13 cellular contexts compared by ENCODE assay signal in the genomic region with DNA sequence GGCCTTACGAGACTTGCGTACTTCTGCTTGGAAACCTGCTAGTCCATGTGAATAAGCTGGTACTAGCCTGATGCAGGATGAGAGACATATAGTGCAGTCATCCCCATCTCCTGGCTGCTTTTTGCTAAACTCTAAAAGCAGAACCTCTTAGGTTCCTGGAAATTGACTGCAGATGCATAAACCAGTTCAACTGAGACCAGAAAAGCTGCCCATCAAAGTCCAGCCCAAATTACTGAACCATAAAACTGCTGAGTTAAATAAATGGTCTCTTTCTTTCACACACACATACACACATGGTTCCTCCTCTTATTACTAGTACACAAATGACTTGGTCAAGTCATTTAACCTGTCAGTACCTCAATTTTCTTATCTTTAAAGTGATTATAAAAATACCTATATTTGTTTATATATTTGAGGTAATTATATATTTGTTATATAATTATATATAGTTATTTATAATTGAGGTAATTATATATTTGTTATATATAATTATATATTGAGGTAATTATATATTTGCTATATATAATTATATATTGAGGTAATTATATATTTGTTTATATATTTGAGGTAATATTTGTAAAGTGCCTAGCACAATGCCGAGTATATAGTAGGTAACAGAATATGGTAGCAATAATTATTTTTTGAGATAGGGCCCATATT. TPM values are rescaled to one million over a fixed set of nuclear protein-coding genes. Genes with fewer than 3 reads are reported as not detected.
A peak's percentile ranks its signal among the peaks of the same experiment; 100 is the strongest.
DNase-seq lines count a peak whose midpoint lies in the region; ATAC-seq, FAIRE-seq and TF ChIP-seq lines count a peak whose summit lies in the region.
"Had no signal": no experiment of that assay in that cellular context is flagged by ENCODE, and none has a peak within 500 bp of the region (broad histone marks: within the 10 kb centered on the region; RNA-seq: fewer than 3 reads in every experiment).

No MANE protein-coding gene starts in this region.

- intact Hi-C loops in transverse colon (cut with DNase I; ENCODE audit: low total_unique reads) = no loop called here

- peaks cover 0 to 4% (median 0%) of the 10 kb centered on the region in 4 donors for H3K4me1 ChIP-seq in transverse colon
- H3K4me1 ChIP-seq: BE2C had no signal

- DNase-seq in GM12891 (ENCODE audit: insufficient read length, low spot score) = no peak
- no peak for DNase-seq in transverse colon
- DNase-seq in Kasumi-1 (lab: John Stamatoyannopoulos, UW) = no peak
- DNase-seq in DMS 273 (lab: John Stamatoyannopoulos, UW; ENCODE audit: unreplicated experiment) = no peak
- DNase-seq: activated CD4-positive, alpha-beta T cell treated with anti-CD3 and anti-CD28 coated beads, Interleukin-2, amount 10 ng/mL, durations not matched to agents 7 days and 5 days; BE2C; caudate nucleus; MG63; SK-N-SH had no signal

- H3K9me3 ChIP-seq in transverse colon = no peaks in the 10 kb centered on the region
- H3K9me3 ChIP-seq: BE2C, SK-N-SH had no signal

- H3K27me3 ChIP-seq in transverse colon = no peaks in the 10 kb centered on the region
- H3K27me3 ChIP-seq: BE2C, MG63 had no signal

- 81 to 91% methylated on average over 3 of the region's 3 CpGs for WGBS in transverse colon (ENCODE audit: low coverage in 1 of 2), 2 donors

- TF ChIP-seq EP300 in transverse colon (IDR thresholded peaks at IDR 0.05; ENCODE audit: low read depth) = no peak

- in situ Hi-C loops in transverse colon (cut with MboI; ENCODE audit: low pct_ligation_motif_present in 1 of 4, low pct_unique_long_range_greater_than_20kb in 1 of 4, low sequenced_read_pairs in 3 of 4) = no loop called here

- FAIRE-seq in GM12891 (lab: Jason Lieb, UNC) (peak; percentile 64), endometrium (lab: Jason Lieb, UNC) (peak; percentile 53)

- TF ChIP-seq POLR2A in GM12891 (IDR thresholded peaks at IDR 0.05; ENCODE audit: low read depth, low read length) = no peak
- no peak for TF ChIP-seq POLR2A in transverse colon (IDR thresholded peaks at IDR 0.05)

- peak; percentile 79 for ATAC-seq in GM21360 (IDR thresholded peaks at IDR 0.05; ENCODE audit: unreplicated experiment)
- ATAC-seq in HG03442 (IDR thresholded peaks at IDR 0.05; ENCODE audit: unreplicated experiment) = peak; percentile 61
- no peak for ATAC-seq in HG03097 (IDR thresholded peaks at IDR 0.05; ENCODE audit: low FRiP score, unreplicated experiment)

- H3K4me3 ChIP-seq in transverse colon = no peak overlapping the region
- H3K4me3 ChIP-seq: MG63 had no signal

- no peak overlapping the region for H3K27ac ChIP-seq in transverse colon

- TF ChIP-seq CTCF in transverse colon (IDR thresholded peaks at IDR 0.05) = no peak

- H3K36me3 ChIP-seq in transverse colon = no peaks in the 10 kb centered on the region
- H3K36me3 ChIP-seq: BE2C, MG63 had no signal

TF ChIP-seq in GM12891, 5 proteins besides CTCF, POLR2A, EP300 and RAD21:
- TF ChIP-seq SPI1 (IDR thresholded peaks at IDR 0.05; ENCODE audit: low read depth, low read length) (peak; percentile 15; the same call in 1 of the 2 replicates), POU2F2 (IDR thresholded peaks at IDR 0.05; ENCODE audit: low read depth, low read length) (no peak), TAF1 (IDR thresholded peaks at IDR 0.05; ENCODE audit: low read depth, low read length) (no peak), POLR2AphosphoS5 (IDR thresholded peaks at IDR 0.05; ENCODE audit: low read depth, low read length) (no peak), PAX5 (IDR thresholded peaks at IDR 0.05; ENCODE audit: insufficient read depth, low read length, severe bottlenecking) (no peak)

RNA-seq across cellular contexts. Expression of a gene that starts 25.2 kb away (rescaled TPM):
- polyA plus RNA-seq in GM12891 (2012; ENCODE audit: low read depth, missing spikeins) = 78.2 TPM
- 100 to 1,000 TPM in 2 of 4 donors, 10 to 100 TPM in 2; 68.9 to 127 (median 99.9) TPM for total RNA-seq in transverse colon
